11 cellular contexts compared by ENCODE assay signal in the genomic region with DNA sequence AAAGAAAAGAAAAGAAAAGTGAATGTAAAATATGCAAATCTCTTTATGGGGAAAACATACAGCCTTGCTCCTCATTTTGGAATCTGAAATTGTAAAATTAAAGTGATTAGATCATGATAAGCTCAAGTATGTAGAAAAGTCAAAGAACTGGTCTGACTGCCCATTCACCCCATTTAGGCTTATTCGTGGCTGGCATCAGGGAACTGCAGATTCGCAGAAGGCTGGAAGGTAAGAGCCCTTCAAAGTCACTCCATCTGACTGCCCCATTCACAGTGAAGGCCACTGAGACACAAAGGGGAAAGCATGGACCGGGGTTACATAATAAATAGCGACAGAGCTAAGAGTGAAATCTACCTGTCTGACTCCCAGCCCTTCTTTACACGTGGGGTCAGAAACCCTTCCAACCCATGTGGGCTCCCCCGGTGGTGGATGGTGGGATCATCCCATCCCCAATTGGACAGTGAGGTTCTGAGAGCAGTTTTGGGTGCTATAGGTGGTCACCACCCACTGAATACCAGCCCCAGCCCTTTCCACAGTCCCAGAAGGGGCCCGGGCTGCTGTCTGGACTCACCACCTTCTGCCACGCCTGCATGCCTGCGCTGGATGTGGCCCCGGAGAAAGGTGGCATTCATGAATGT. TPM values are rescaled to one million over a fixed set of nuclear protein-coding genes. Genes with fewer than 3 reads are reported as not detected.
DNase-seq lines count a peak whose midpoint lies in the region; ATAC-seq, FAIRE-seq and TF ChIP-seq lines count a peak whose summit lies in the region.
"Had no signal": no experiment of that assay in that cellular context is flagged by ENCODE, and none has a peak within 500 bp of the region (broad histone marks: within the 10 kb centered on the region; RNA-seq: fewer than 3 reads in every experiment).

No MANE protein-coding gene starts in this region.

- H4K20me1 ChIP-seq in endothelial cell of umbilical vein (replicated peaks; ENCODE audit: control insufficient read depth, extremely low read depth, insufficient read depth, low read length): no peaks in the 10 kb centered on the region

- no peak overlapping the region for H3K4me3 Mint-ChIP-seq in stimulated activated naive CD8-positive, alpha-beta T cell treated with anti-CD3 and anti-CD28 coated beads, Interleukin-15, amount 100 ng/mL, for 72 hours
- H3K4me3 Mint-ChIP-seq: CD4-positive, alpha-beta memory T cell had no signal

- CTCF ChIA-PET in endothelial cell of umbilical vein (lab: Charles Lee): interaction anchor here (0.8 to 0.9 kb wide), 2 partner anchors 22 to 45 kb away, joined by 3 read pairs; no protein-coding TSS in a partner anchor

- H3K27ac ChIP-seq in breast epithelium (no peak overlapping the region), endothelial cell of umbilical vein (ENCODE audit: insufficient read depth, low read depth, low read length) (no peak overlapping the region)

- peak; percentile 55 for ATAC-seq in stimulated activated naive CD8-positive, alpha-beta T cell treated with anti-CD3 and anti-CD28 coated beads, Interleukin-15, amount 100 ng/mL, for 72 hours
- ATAC-seq in HG03039 (IDR thresholded peaks at IDR 0.05; ENCODE audit: unreplicated experiment): no peak
- ATAC-seq in GM21515 (IDR thresholded peaks at IDR 0.05; ENCODE audit: unreplicated experiment): no peak

- H3K9me3 ChIP-seq in breast epithelium: peaks cover 0 to 7% of the 10 kb centered on the region in 2 donors
- no peaks in the 10 kb centered on the region for H3K9me3 ChIP-seq in endothelial cell of umbilical vein (replicated peaks; ENCODE audit: control insufficient read depth, insufficient read depth, low read length)

- no peak overlapping the region for H2AFZ ChIP-seq in endothelial cell of umbilical vein (ENCODE audit: low read depth, low read length)

- in situ Hi-C loops in T47D (cut with HindIII; ENCODE audit: low pct_unique_long_range_greater_than_20kb, low sequenced_read_pairs): no loop called here

- DNase-seq in T47D (ENCODE audit: low read depth in 1 of 2, low spot score in 1 of 2) (peak; percentile 29 to 31), breast epithelium (ENCODE audit: low spot score in 2 of 2) (no peak), HuH-7 (ENCODE audit: low spot score) (peak; percentile 56), endothelial cell of umbilical vein (ENCODE audit: low read depth, low spot score) (no peak), SK-N-DZ (ENCODE audit: low spot score) (no peak)
- DNase-seq in stimulated activated naive CD8-positive, alpha-beta T cell treated with anti-CD3 and anti-CD28 coated beads, Interleukin-15, amount 100 ng/mL, for 72 hours: no peak
- DNase-seq: CD4-positive, alpha-beta memory T cell had no signal

- H3K27me3 ChIP-seq in breast epithelium (no peaks in the 10 kb centered on the region), endothelial cell of umbilical vein (ENCODE audit: control insufficient read depth in 2 of 2, insufficient read depth in 2 of 2, low read length in 2 of 2) (no peaks in the 10 kb centered on the region)

- TF ChIP-seq POLR2A in breast epithelium (IDR thresholded peaks at IDR 0.05): no peak
- no peak for TF ChIP-seq POLR2A in endothelial cell of umbilical vein (IDR thresholded peaks at IDR 0.05; ENCODE audit: low read depth, low read length)

- no peaks in the 10 kb centered on the region for H3K4me1 ChIP-seq in breast epithelium
- H3K4me1 ChIP-seq in endothelial cell of umbilical vein (ENCODE audit: control insufficient read depth, extremely low read depth, insufficient read depth, low read length): no peaks in the 10 kb centered on the region

- no TSS peak for BruUV-seq in endothelial cell of umbilical vein (replicated peaks; lab: Mats Ljungman, UMichigan)

- H3K27ac Mint-ChIP-seq in stimulated activated naive CD8-positive, alpha-beta T cell treated with anti-CD3 and anti-CD28 coated beads, Interleukin-15, amount 100 ng/mL, for 72 hours: no peak overlapping the region
- H3K27ac Mint-ChIP-seq: CD4-positive, alpha-beta memory T cell had no signal

- no peaks in the 10 kb centered on the region for H3K9me1 ChIP-seq in endothelial cell of umbilical vein (replicated peaks; ENCODE audit: control insufficient read depth, extremely low read depth, insufficient read depth, low read length)

- intact Hi-C loops in breast epithelium (cut with DNase I; ENCODE audit: low total_unique reads) (no loop called here), endothelial cell of umbilical vein (cut with micrococcal nuclease) (no loop called here)

- H3K4me1 Mint-ChIP-seq in stimulated activated naive CD8-positive, alpha-beta T cell treated with anti-CD3 and anti-CD28 coated beads, Interleukin-15, amount 100 ng/mL, for 72 hours: no peaks in the 10 kb centered on the region
- H3K4me1 Mint-ChIP-seq: CD4-positive, alpha-beta memory T cell had no signal

- H3K9me3 Mint-ChIP-seq in stimulated activated naive CD8-positive, alpha-beta T cell treated with anti-CD3 and anti-CD28 coated beads, Interleukin-15, amount 100 ng/mL, for 72 hours: no peaks in the 10 kb centered on the region
- H3K9me3 Mint-ChIP-seq: CD4-positive, alpha-beta memory T cell had no signal

- POLR2A ChIA-PET in endothelial cell of umbilical vein (lab: Charles Lee): no interaction called here

- no peaks in the 10 kb centered on the region for H3K36me3 ChIP-seq in breast epithelium
- peaks cover 0 to 3% of the 10 kb centered on the region in 2 experiments for H3K36me3 ChIP-seq in endothelial cell of umbilical vein (ENCODE audit: control insufficient read depth in 2 of 2, extremely low read depth in 1 of 2, insufficient read depth in 2 of 2, low read length in 2 of 2)

- peak in 1 of 3 donors; percentile 15 for TF ChIP-seq CTCF in breast epithelium (IDR thresholded peaks at IDR 0.05)
- peak; percentile 21 to 28 for TF ChIP-seq CTCF in endothelial cell of umbilical vein (IDR thresholded peaks at IDR 0.05; ENCODE audit: extremely low read depth in 1 of 2, insufficient read depth in 1 of 2, low read depth in 1 of 2, low read length in 2 of 2)

- no peaks in the 10 kb centered on the region for H3K79me2 ChIP-seq in endothelial cell of umbilical vein (ENCODE audit: control insufficient read depth, insufficient read depth, low read length)

- no peak for FAIRE-seq in endothelial cell of umbilical vein (lab: Jason Lieb, UNC)

- H3K4me3 ChIP-seq in breast epithelium: no peak overlapping the region
- H3K4me3 ChIP-seq in endothelial cell of umbilical vein (replicated peaks in 1 of 3; ENCODE audit: insufficient read depth in 1 of 3, low read depth in 1 of 3, low read length in 3 of 3): no peak overlapping the region
- H3K4me3 ChIP-seq: lung had no signal

- dilution Hi-C loops in endothelial cell of umbilical vein (cut with MboI; ENCODE audit: extremely low pct_ligation_motif_present, low sequenced_read_pairs): no loop called here

- no peak overlapping the region for H3K4me2 ChIP-seq in endothelial cell of umbilical vein (ENCODE audit: insufficient read depth, low read length)

- H3K27me3 Mint-ChIP-seq in stimulated activated naive CD8-positive, alpha-beta T cell treated with anti-CD3 and anti-CD28 coated beads, Interleukin-15, amount 100 ng/mL, for 72 hours: peaks cover 24% of the 10 kb centered on the region

- no peak overlapping the region for H3K9ac ChIP-seq in endothelial cell of umbilical vein (replicated peaks; ENCODE audit: extremely low read depth, insufficient read depth, low read length)

TF ChIP-seq in endothelial cell of umbilical vein, 7 proteins besides CTCF, POLR2A, EP300 and RAD21:
- TF ChIP-seq MYC (IDR thresholded peaks at IDR 0.05; ENCODE audit: low read depth, low read length) (no peak), MAX (IDR thresholded peaks at IDR 0.05; ENCODE audit: insufficient read depth, insufficient read length) (no peak), JUN (IDR thresholded peaks at IDR 0.05; ENCODE audit: borderline replicate concordance, insufficient read depth, insufficient read length, low read depth) (no peak), GATA2 (IDR thresholded peaks at IDR 0.05; ENCODE audit: insufficient read depth, insufficient read length, low read depth, low read length) (no peak), POLR2AphosphoS5 (IDR thresholded peaks at IDR 0.05; ENCODE audit: insufficient read depth, low read depth, low read length) (no peak), EZH2 (IDR thresholded peaks at IDR 0.05; ENCODE audit: borderline replicate concordance, low read depth, low read length, severe bottlenecking) (no peak), FOS (IDR thresholded peaks at IDR 0.05; ENCODE audit: borderline replicate concordance, insufficient read depth, low read length) (no peak)

RNA-seq across cellular contexts. Expression of gene DZIP1L, which starts 18.1 kb away (rescaled TPM):
- 10 to 100 TPM; 24.5 to 34.4 (median 25.3) TPM for total RNA-seq in breast epithelium
- 14.6 and 17.9 TPM in 2 replicates for total RNA-seq in endothelial cell of umbilical vein
- polyA plus RNA-seq in endothelial cell of umbilical vein: 3.0 and 4.1 TPM in 2 replicates
- 1.2 and 2.2 TPM in 2 replicates for polyA plus RNA-seq in endothelial cell of umbilical vein (2011; cell fraction: cytosol; rRNA removed)
- 18.3 and 20.0 TPM in 2 replicates for polyA plus RNA-seq in endothelial cell of umbilical vein (2011; cell fraction: nucleus; rRNA removed)
- 1.6 and 3.8 TPM in 2 replicates for polyA plus RNA-seq in endothelial cell of umbilical vein (2012)
- polyA minus RNA-seq in endothelial cell of umbilical vein: 4.3 and 11.6 TPM in 2 replicates
- polyA minus RNA-seq in endothelial cell of umbilical vein (2011; cell fraction: cytosol; rRNA and poly(A)+ RNA removed): 2.3 TPM
- polyA minus RNA-seq in endothelial cell of umbilical vein (2011; cell fraction: nucleus; rRNA and poly(A)+ RNA removed): 15.4 and 15.7 TPM in 2 replicates
- polyA plus RNA-seq in SK-N-DZ (2014; cell fraction: cytosol; rRNA removed): 13.0 and 19.9 TPM in 2 replicates
- 24.2 and 24.4 TPM in 2 replicates for polyA plus RNA-seq in SK-N-DZ (2014; cell fraction: nucleus; rRNA removed)
- total RNA-seq: CD4-positive, alpha-beta memory T cell had no signal
- polyA plus RNA-seq: CD4-positive, alpha-beta memory T cell had no signal

RNA-seq across cellular contexts. Expression of gene A4GNT, which starts 34.9 kb away (rescaled TPM):
- total RNA-seq in breast epithelium (not detected), endothelial cell of umbilical vein (not detected in 2 replicates)
- not detected in 2 replicates for polyA plus RNA-seq in endothelial cell of umbilical vein
- polyA plus RNA-seq in endothelial cell of umbilical vein (2011; cell fraction: cytosol; rRNA removed): not detected in 2 replicates
- polyA plus RNA-seq in endothelial cell of umbilical vein (2011; cell fraction: nucleus; rRNA removed): not detected in 2 replicates
- polyA plus RNA-seq in endothelial cell of umbilical vein (2012): 0.09 TPM in 1 of 2 replicates, not detected in the other
- polyA minus RNA-seq in endothelial cell of umbilical vein: not detected in 2 replicates
- polyA minus RNA-seq in endothelial cell of umbilical vein (2011; cell fraction: cytosol; rRNA and poly(A)+ RNA removed): not detected
- not detected in 2 replicates for polyA minus RNA-seq in endothelial cell of umbilical vein (2011; cell fraction: nucleus; rRNA and poly(A)+ RNA removed)
- not detected in 2 replicates for polyA plus RNA-seq in SK-N-DZ (2014; cell fraction: cytosol; rRNA removed)
- polyA plus RNA-seq in SK-N-DZ (2014; cell fraction: nucleus; rRNA removed): not detected in 2 replicates
- total RNA-seq: CD4-positive, alpha-beta memory T cell; dermis microvascular lymphatic vessel endothelial cell had no signal
- polyA plus RNA-seq: CD4-positive, alpha-beta memory T cell had no signal

Comparison
In these comparisons a context has a peak if more than half of its experiments do, and no peak if none do; other contexts are left out.
1. DNase-seq: peak in T47D (2 of 2) and HuH-7 (single experiment); none in breast epithelium (0 of 2), endothelial cell of umbilical vein (single experiment), stimulated activated naive CD8-positive, alpha-beta T cell treated with anti-CD3 and anti-CD28 coated beads, Interleukin-15, amount 100 ng/mL, for 72 hours (0 of 2) and SK-N-DZ (single experiment).